ENCODE assay signal across 23 cellular contexts in genomic region chr4:10416441-10416840, GRCh38. TPM values are rescaled to one million over a fixed set of nuclear protein-coding genes. Genes with fewer than 3 reads are reported as not detected.
DNase-seq lines count a peak whose midpoint lies in the region; ATAC-seq lines count a peak whose summit lies in the region.
"Had no signal": no experiment of that assay in that cellular context is flagged by ENCODE, and none has a peak within 500 bp of the region (broad histone marks: within the 10 kb centered on the region; RNA-seq: fewer than 3 reads in every experiment).

No MANE protein-coding gene starts in this region.

- peak; percentile 10 for DNase-seq in activated CD4-positive, alpha-beta T cell treated with anti-CD3 and anti-CD28 coated beads for 36 hours
- no peak for DNase-seq in activated CD4-positive, alpha-beta T cell treated with anti-CD3 and anti-CD28 coated beads, Interleukin-2, amount 50 U/mL, for 1 hour
- peak in 28 of 34 experiments; percentile 2 to 68 (median 22) for DNase-seq in T-cell
- no peak for DNase-seq in naive B cell
- no peak for DNase-seq in NCI-H2081 (lab: John Stamatoyannopoulos, UW)
- DNase-seq in left lobe of liver (ENCODE audit: low spot score), result no peak
- DNase-seq: COR-L47, islet precursor cell, Karpas-422, NCI-H1048, NCI-H1930, NCI-H226, NCI-H774, posterior cingulate gyrus, right lobe of liver, T-helper 17 cell had no signal

- H3K27me3 Mint-ChIP-seq in activated CD4-positive, alpha-beta T cell treated with anti-CD3 and anti-CD28 coated beads for 36 hours, result no peaks in the 10 kb centered on the region
- H3K27me3 Mint-ChIP-seq in T-cell (no peaks in the 10 kb centered on the region), naive B cell (no peaks in the 10 kb centered on the region)
- H3K27me3 Mint-ChIP-seq: stimulated activated naive CD8-positive, alpha-beta T cell treated with anti-CD3 and anti-CD28 coated beads, Interleukin-15, Interleukin-2, amounts not matched to agents 100 ng/mL and 50 ng/mL, for 24 hours; T-helper 17 cell had no signal

- ATAC-seq in activated CD4-positive, alpha-beta T cell treated with anti-CD3 and anti-CD28 coated beads for 36 hours, result peak; percentile 65
- ATAC-seq in T-cell (replicated peaks in 1 of 4) (peak; percentile 72 to 91 (median 83)), naive B cell (ENCODE audit: low read depth in 2 of 2) (no peak), HG02763 (IDR thresholded peaks at IDR 0.05; ENCODE audit: unreplicated experiment) (no peak), left lobe of liver (no peak)
- ATAC-seq: right lobe of liver, T-helper 17 cell had no signal

- intact Hi-C loops in activated CD4-positive, alpha-beta T cell treated with anti-CD3 and anti-CD28 coated beads for 36 hours (cut with DNase I, micrococcal nuclease), result no loop called here

- no peak overlapping the region for H3K4me3 Mint-ChIP-seq in activated CD4-positive, alpha-beta T cell treated with anti-CD3 and anti-CD28 coated beads for 36 hours
- H3K4me3 Mint-ChIP-seq in T-cell (peak overlapping the region in 1 of 3 donors; percentile 16), naive B cell (peak overlapping the region in 2 of 8 donors; percentile 2 to 63)
- H3K4me3 Mint-ChIP-seq: neural progenitor cell; stimulated activated naive CD8-positive, alpha-beta T cell treated with anti-CD3 and anti-CD28 coated beads, Interleukin-15, Interleukin-2, amounts not matched to agents 100 ng/mL and 50 ng/mL, for 24 hours; T-helper 17 cell had no signal

- H4K20me1 ChIP-seq in BLaER1 treated with 17β-estradiol and CSF1 and Interleukin-3, amounts not matched to agents 10 nM and 100 nM, result no peaks in the 10 kb centered on the region

- H3K4me1 ChIP-seq in BLaER1 treated with 17β-estradiol and CSF1 and Interleukin-3, amounts not matched to agents 10 nM and 100 nM, result peaks cover 27 to 46% (median 35%) of the 10 kb centered on the region in 10 experiments
- H3K4me1 ChIP-seq: neural progenitor cell, right lobe of liver, tibial nerve had no signal

- peaks cover 11 to 28% (median 18%) of the 10 kb centered on the region in 11 experiments for H3K9me3 ChIP-seq in BLaER1 treated with 17β-estradiol and CSF1 and Interleukin-3, amounts not matched to agents 10 nM and 100 nM (replicated peaks in 1 of 11)
- H3K9me3 ChIP-seq: right lobe of liver had no signal

- no peaks in the 10 kb centered on the region for H3K36me3 ChIP-seq in BLaER1 treated with 17β-estradiol and CSF1 and Interleukin-3, amounts not matched to agents 10 nM and 100 nM
- H3K36me3 ChIP-seq: neural progenitor cell, right lobe of liver, tibial nerve had no signal

- H3K27ac ChIP-seq in BLaER1 treated with 17β-estradiol and CSF1 and Interleukin-3, amounts not matched to agents 10 nM and 100 nM, result peak overlapping the region in 1 of 11 experiments; percentile 39; a peak in 2 of 22 replicates
- H3K27ac ChIP-seq: 22Rv1, neural progenitor cell, right lobe of liver, RWPE1, tibial nerve had no signal

- peak overlapping the region; percentile 25 to 79 (median 60); a peak in 19 of 22 replicates for H3K4me2 ChIP-seq in BLaER1 treated with 17β-estradiol and CSF1 and Interleukin-3, amounts not matched to agents 10 nM and 100 nM
- H3K4me2 ChIP-seq: neural progenitor cell had no signal

- no peaks in the 10 kb centered on the region for H3K27me3 ChIP-seq in BLaER1 treated with 17β-estradiol and CSF1 and Interleukin-3, amounts not matched to agents 10 nM and 100 nM
- H3K27me3 ChIP-seq: neural progenitor cell, right lobe of liver, tibial nerve had no signal

- POLR2A ChIA-PET in activated CD4-positive, alpha-beta T cell treated with anti-CD3 and anti-CD28 coated beads for 36 hours (lab: Charles Lee), result no interaction called here
- POLR2A ChIA-PET in T-cell (lab: Charles Lee), result no interaction called here

- no peaks in the 10 kb centered on the region for H3K36me3 Mint-ChIP-seq in activated CD4-positive, alpha-beta T cell treated with anti-CD3 and anti-CD28 coated beads for 36 hours (ENCODE audit: low read depth)
- no peaks in the 10 kb centered on the region for H3K36me3 Mint-ChIP-seq in T-cell
- peaks cover 0 to 9% of the 10 kb centered on the region in 2 donors for H3K36me3 Mint-ChIP-seq in naive B cell
- H3K36me3 Mint-ChIP-seq: neural progenitor cell had no signal

- no peak overlapping the region for H3K9ac ChIP-seq in BLaER1 treated with 17β-estradiol and CSF1 and Interleukin-3, amounts not matched to agents 10 nM and 100 nM
- H3K9ac ChIP-seq: neural progenitor cell had no signal

- CTCF ChIA-PET in activated CD4-positive, alpha-beta T cell treated with anti-CD3 and anti-CD28 coated beads for 36 hours (lab: Charles Lee), result interaction anchor here (0.6 to 1.4 kb wide), 2 partner anchors 12 to 325 kb away, joined by 3 to 4 read pairs; no protein-coding TSS in a partner anchor
- CTCF ChIA-PET in T-cell (lab: Charles Lee), result no interaction called here

- H3K4me3 ChIP-seq in BLaER1 treated with 17β-estradiol and CSF1 and Interleukin-3, amounts not matched to agents 10 nM and 100 nM, result no peak overlapping the region
- H3K4me3 ChIP-seq: neural progenitor cell, right lobe of liver, tibial nerve had no signal

- no peak overlapping the region for H3K27ac Mint-ChIP-seq in activated CD4-positive, alpha-beta T cell treated with anti-CD3 and anti-CD28 coated beads for 36 hours
- no peak overlapping the region for H3K27ac Mint-ChIP-seq in T-cell
- H3K27ac Mint-ChIP-seq in naive B cell, result peak overlapping the region in 4 of 6 donors; percentile 27 to 87 (median 73)
- H3K27ac Mint-ChIP-seq: neural progenitor cell; stimulated activated naive CD8-positive, alpha-beta T cell treated with anti-CD3 and anti-CD28 coated beads, Interleukin-15, Interleukin-2, amounts not matched to agents 100 ng/mL and 50 ng/mL, for 24 hours; T-helper 17 cell had no signal

- H3K9me3 Mint-ChIP-seq in activated CD4-positive, alpha-beta T cell treated with anti-CD3 and anti-CD28 coated beads for 36 hours (ENCODE audit: low read depth), result peaks cover 8% of the 10 kb centered on the region
- H3K9me3 Mint-ChIP-seq in T-cell (peaks cover 0 to 4% (median 3%) of the 10 kb centered on the region in 3 donors), naive B cell (peaks cover 0 to 7% (median 5%) of the 10 kb centered on the region in 7 donors)
- H3K9me3 Mint-ChIP-seq: stimulated activated naive CD8-positive, alpha-beta T cell treated with anti-CD3 and anti-CD28 coated beads, Interleukin-15, Interleukin-2, amounts not matched to agents 100 ng/mL and 50 ng/mL, for 24 hours had no signal

- H3K4me1 Mint-ChIP-seq in activated CD4-positive, alpha-beta T cell treated with anti-CD3 and anti-CD28 coated beads for 36 hours, result peaks cover 8% of the 10 kb centered on the region
- H3K4me1 Mint-ChIP-seq in T-cell (peaks cover 15 to 24% (median 16%) of the 10 kb centered on the region in 3 donors), naive B cell (peaks cover 31 to 57% (median 45%) of the 10 kb centered on the region in 3 donors)
- H3K4me1 Mint-ChIP-seq: neural progenitor cell had no signal

RNA-seq across cellular contexts. Expression of gene ZNF518B, which starts 40.8 kb away (rescaled TPM):
- total RNA-seq in activated CD4-positive, alpha-beta T cell treated with anti-CD3 and anti-CD28 coated beads for 36 hours, result 10 to 100 TPM; 14.0 to 16.2 TPM
- total RNA-seq in T-cell (10 to 100 TPM; 28.5 to 39.1 (median 29.1) TPM), left lobe of liver (3.2 TPM)
- polyA plus RNA-seq in naive B cell (ENCODE audit: low read depth in 6 of 6), result 10 to 100 TPM; 13.0 to 31.9 (median 19.0) TPM

Comparison
In these comparisons a context has a peak if more than half of its experiments do, and no peak if none do; other contexts are left out.
1. DNase-seq: peak in activated CD4-positive, alpha-beta T cell treated with anti-CD3 and anti-CD28 coated beads for 36 hours (single experiment) and T-cell (28 of 34); none in activated CD4-positive, alpha-beta T cell treated with anti-CD3 and anti-CD28 coated beads, Interleukin-2, amount 50 U/mL, for 1 hour (single experiment), naive B cell (single experiment), NCI-H2081 (0 of 2) and left lobe of liver (single experiment).
2. ATAC-seq: peak in activated CD4-positive, alpha-beta T cell treated with anti-CD3 and anti-CD28 coated beads for 36 hours (single experiment) and T-cell (4 of 4); none in naive B cell (0 of 2), HG02763 (single experiment) and left lobe of liver (single experiment).
3. H3K27ac Mint-ChIP-seq: peak in naive B cell (4 of 6); none in activated CD4-positive, alpha-beta T cell treated with anti-CD3 and anti-CD28 coated beads for 36 hours (single experiment) and T-cell (0 of 2).